In genomic region chr6:53447869-53448268, GRCh38 we compare ENCODE assay signal across 31 cellular contexts.
"Had no signal": no experiment of that assay in that cellular context is flagged by ENCODE, and none has a peak within 500 bp of the region (broad histone marks: within the 10 kb centered on the region; RNA-seq: fewer than 3 reads in every experiment).

No MANE protein-coding gene starts in this region.

- H3K4me3 ChIP-seq: ascending aorta, cardiac muscle cell had no signal

- FAIRE-seq: bronchial epithelial cell, TTC549 had no signal

- H3K27me3 ChIP-seq: ascending aorta, cardiac muscle cell had no signal

- H3K36me3 ChIP-seq: ascending aorta, cardiac muscle cell had no signal

- ATAC-seq: activated CD8-positive, alpha-beta T cell treated with anti-CD3 and anti-CD28 coated beads for 36 hours; activated naive CD8-positive, alpha-beta T cell treated with anti-CD3 and anti-CD28 coated beads, Interleukin-2, amount 50 U/mL, for 24 hours; activated T-cell treated with anti-CD3 and anti-CD28 coated beads, Interleukin-2, amount 50 U/mL, for 4 hours; activated T-cell treated with anti-CD3 and anti-CD28 coated beads, Interleukin-2, amount 50 U/mL, for 72 hours; activated T-helper 17 cell treated with anti-CD3 and anti-CD28 coated beads, Interleukin-2, amount 50 U/mL, for 72 hours had no signal

- H3K9me3 ChIP-seq: ascending aorta had no signal

- H3K4me1 ChIP-seq: ascending aorta had no signal

- H3K27ac ChIP-seq: ascending aorta, cardiac muscle cell, VCaP had no signal

- DNase-seq: activated B cell treated with CpG ODN at 0.5 μM for 24 hours; activated CD4-positive, alpha-beta memory T cell treated with anti-CD3 and anti-CD28 coated beads for 36 hours; activated CD4-positive, alpha-beta T cell treated with anti-CD3 and anti-CD28 coated beads for 4 hours; activated CD4-positive, alpha-beta T cell treated with anti-CD3 and anti-CD28 coated beads, Interleukin-2, amount 10 ng/mL, durations not matched to agents 24 days and 14 days; activated CD4-positive, alpha-beta T cell treated with anti-CD3 and anti-CD28 coated beads, Interleukin-2, amount 50 U/mL, for 1 hour; activated CD4-positive, alpha-beta T cell treated with anti-CD3 and anti-CD28 coated beads, Interleukin-2, amount 50 U/mL, for 4 hours; activated CD4-positive, CD25-positive, alpha-beta regulatory T cell treated with anti-CD3 and anti-CD28 coated beads, Interleukin-2, amount 50 U/mL, for 72 hours; activated CD8-positive, alpha-beta memory T cell treated with anti-CD3 and anti-CD28 coated beads, Interleukin-2, amount 50 U/mL, for 4 hours; activated CD8-positive, alpha-beta T cell treated with anti-CD3 and anti-CD28 coated beads for 36 hours; activated effector memory CD4-positive, alpha-beta T cell treated with anti-CD3 and anti-CD28 coated beads, Interleukin-2, amount 50 U/mL, for 16 hours; activated naive CD4-positive, alpha-beta T cell treated with anti-CD3 and anti-CD28 coated beads, Interleukin-2, amount 10 ng/mL, durations not matched to agents 7 days and 5 days; activated naive CD4-positive, alpha-beta T cell treated with Interleukin-2 at 50 U/mL for 16 hours; activated naive CD8-positive, alpha-beta T cell treated with anti-CD3 and anti-CD28 coated beads, Interleukin-2, amount 10 ng/mL, durations not matched to agents 7 days and 5 days; activated naive CD8-positive, alpha-beta T cell treated with anti-CD3 and anti-CD28 coated beads, Interleukin-2, amount 50 U/mL, for 24 hours; activated T-cell treated with anti-CD3 and anti-CD28 coated beads for 4 hours; activated T-cell treated with anti-CD3 and anti-CD28 coated beads, Interleukin-2, amount 50 U/mL, for 1 hour; activated T-cell treated with anti-CD3 and anti-CD28 coated beads, Interleukin-2, amount 50 U/mL, for 4 hours; activated T-cell treated with anti-CD3 and anti-CD28 coated beads, Interleukin-2, amount 50 U/mL, for 72 hours; amygdala; anterior cingulate cortex; caudate nucleus; cerebellar nuclear complex; T-helper 1 cell; T-helper 2 cell; T-helper 9 cell had no signal
